ENCODE assay signal across 8 cellular contexts in genomic region chr1:42173155-42173933, GRCh38. TPM values are rescaled to one million over a fixed set of nuclear protein-coding genes. Genes with fewer than 3 reads are reported as not detected.
A peak's percentile ranks its signal among the peaks of the same experiment; 100 is the strongest.
DNase-seq lines count a peak whose midpoint lies in the region; ATAC-seq and TF ChIP-seq lines count a peak whose summit lies in the region.

No MANE protein-coding gene starts in this region.

- H3K27ac Mint-ChIP-seq in T-helper 2 cell treated with Interferon-gamma antibody and Interleukin-4, amounts not matched to agents 5 μg/mL and 100 μg/mL, for 36 hours: no peak overlapping the region

- no peaks in the 10 kb centered on the region for H3K9me3 Mint-ChIP-seq in T-helper 2 cell treated with Interferon-gamma antibody and Interleukin-4, amounts not matched to agents 5 μg/mL and 100 μg/mL, for 36 hours

- ATAC-seq in right cardiac atrium (peak; percentile 32 to 66), sciatic nerve (peak; percentile 69), GM21367 (IDR thresholded peaks at IDR 0.05; ENCODE audit: unreplicated experiment) (no peak)

- DNase-seq in ELR (ENCODE audit: low read depth): peak; percentile 59
- DNase-seq in MV-4-11 (lab: John Stamatoyannopoulos, UW): peak; percentile 54
- peak; percentile 54 for DNase-seq in T-helper 2 cell treated with Interferon-gamma antibody and Interleukin-4, amounts not matched to agents 5 μg/mL and 100 μg/mL, for 36 hours (ENCODE audit: low spot score)
- DNase-seq in adrenal gland: peak; percentile 53 to 82 (median 66)
- DNase-seq in right cardiac atrium: peak; percentile 59 to 82 (median 77)
- peak; percentile 78 for DNase-seq in sciatic nerve (ENCODE audit: low spot score)
- DNase-seq in dedifferentiated amniotic fluid mesenchymal stem cell (ENCODE audit: extremely low spot score): no peak

- H3K36me3 ChIP-seq in adrenal gland (replicated peaks in 1 of 2): no peaks in the 10 kb centered on the region

- H3K9me3 ChIP-seq in adrenal gland (replicated peaks in 1 of 3): no peaks in the 10 kb centered on the region
- H3K9me3 ChIP-seq in right cardiac atrium (ENCODE audit: control insufficient read depth, low read length): no peaks in the 10 kb centered on the region

- peaks cover 2% of the 10 kb centered on the region for H3K36me3 Mint-ChIP-seq in T-helper 2 cell treated with Interferon-gamma antibody and Interleukin-4, amounts not matched to agents 5 μg/mL and 100 μg/mL, for 36 hours (ENCODE audit: low read depth)

- no peaks in the 10 kb centered on the region for H3K27me3 ChIP-seq in adrenal gland
- no peaks in the 10 kb centered on the region for H3K27me3 ChIP-seq in right cardiac atrium (ENCODE audit: control insufficient read depth, insufficient read depth)

- WGBS in adrenal gland, 4 donors: 43 to 54% (median 45%) methylated on average over 8 to 9 of the region's 9 CpGs
- WGBS in right cardiac atrium: 34% methylated on average over 9 of the region's 9 CpGs

- peaks cover 21 to 41% of the 10 kb centered on the region in 2 donors for H3K4me1 ChIP-seq in adrenal gland (replicated peaks in 1 of 2)
- H3K4me1 ChIP-seq in right cardiac atrium (ENCODE audit: control insufficient read depth, insufficient read depth, low read length): peaks cover 17% of the 10 kb centered on the region

- H3K27ac ChIP-seq in adrenal gland (peak overlapping the region; percentile 3 to 79 (median 67)), right cardiac atrium (ENCODE audit: low read length) (peak overlapping the region; percentile 90)

- H3K4me1 Mint-ChIP-seq in T-helper 2 cell treated with Interferon-gamma antibody and Interleukin-4, amounts not matched to agents 5 μg/mL and 100 μg/mL, for 36 hours (ENCODE audit: low read depth): no peaks in the 10 kb centered on the region

- no peak overlapping the region for H3K4me3 Mint-ChIP-seq in T-helper 2 cell treated with Interferon-gamma antibody and Interleukin-4, amounts not matched to agents 5 μg/mL and 100 μg/mL, for 36 hours

- TF ChIP-seq CTCF in adrenal gland (IDR thresholded peaks at IDR 0.05): peak; percentile 83 to 96 (median 92)

- no peak for TF ChIP-seq POLR2A in adrenal gland (IDR thresholded peaks at IDR 0.05)

- intact Hi-C loops in adrenal gland (cut with DNase I): loop anchor here (10.0 kb wide), 2 partner anchors 161 to 291 kb away; partner anchors contain the start of genes CCDC30 (in 1 of the 2) and FOXJ3 (in 1 of the 2)
- intact Hi-C loops in right cardiac atrium (cut with DNase I): loop anchor here in 3 of 4 donors (10.0 kb wide), 2 partner anchors 161 to 599 kb away; partner anchors contain the start of gene FOXJ3 (in 2 of the 3)
- intact Hi-C loops in sciatic nerve (cut with DNase I): no loop called here

- no peaks in the 10 kb centered on the region for H3K27me3 Mint-ChIP-seq in T-helper 2 cell treated with Interferon-gamma antibody and Interleukin-4, amounts not matched to agents 5 μg/mL and 100 μg/mL, for 36 hours (ENCODE audit: low read depth)

- H3K4me3 ChIP-seq in adrenal gland (no peak overlapping the region), right cardiac atrium (ENCODE audit: low read length) (no peak overlapping the region)

RNA-seq across cellular contexts. Expression of gene GUCA2A, which starts 8.8 kb away (rescaled TPM):
- total RNA-seq in adrenal gland: not detected
- under 1 TPM in 1 of 3 donors, not detected in 2; 0.61 TPM for polyA plus RNA-seq in adrenal gland
- not detected for total RNA-seq in right cardiac atrium
- not detected for polyA plus RNA-seq in right cardiac atrium
- not detected for total RNA-seq in sciatic nerve

RNA-seq across cellular contexts. Expression of gene GUCA2B, which starts 20.1 kb away (rescaled TPM):
- total RNA-seq in adrenal gland (not detected), right cardiac atrium (not detected), sciatic nerve (not detected)
- polyA plus RNA-seq in adrenal gland (not detected), right cardiac atrium (not detected)
